In the genomic region with DNA sequence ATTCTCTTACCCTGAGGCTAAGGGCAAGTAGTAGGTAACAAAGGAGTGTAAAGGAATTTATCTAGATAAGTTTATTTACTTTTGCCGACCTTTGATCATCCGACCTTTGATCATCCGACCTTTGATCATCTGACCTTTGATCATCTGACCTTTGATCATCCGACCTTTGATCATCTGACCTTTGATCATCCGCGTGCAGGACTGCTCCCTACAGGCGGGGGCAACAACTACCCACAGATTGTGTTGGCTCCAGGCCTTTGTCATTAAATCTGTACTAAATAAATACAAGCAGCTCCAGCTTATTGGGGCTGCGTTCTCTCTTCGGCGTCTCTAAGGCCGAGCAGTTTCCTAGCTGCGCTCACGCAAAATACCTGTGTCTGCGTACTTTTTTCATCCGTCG, we compare ENCODE assay signal across 17 cellular contexts. TPM values are rescaled to one million over a fixed set of nuclear protein-coding genes. Genes with fewer than 3 reads are reported as not detected.
A peak's percentile ranks its signal among the peaks of the same experiment; 100 is the strongest.
DNase-seq lines count a peak whose midpoint lies in the region; ATAC-seq, FAIRE-seq and TF ChIP-seq lines count a peak whose summit lies in the region.
"Had no signal": no experiment of that assay in that cellular context is flagged by ENCODE, and none has a peak within 500 bp of the region (broad histone marks: within the 10 kb centered on the region; RNA-seq: fewer than 3 reads in every experiment).

No MANE protein-coding gene starts in this region.

- H3K36me3 Mint-ChIP-seq in CD4-positive, alpha-beta T cell (ENCODE audit: low read depth) = peaks cover 95% of the 10 kb centered on the region

- ATAC-seq in HepG2 (no peak), right lobe of liver (no peak), K562 (no peak), left colon (peak; percentile 22), HG03439 (IDR thresholded peaks at IDR 0.05; ENCODE audit: unreplicated experiment) (no peak)
- ATAC-seq in CD4-positive, alpha-beta T cell (ENCODE audit: poor library complexity) = no peak

- H3K4me2 ChIP-seq in HepG2 (ENCODE audit: low read depth, low read length) (no peak overlapping the region), K562 (ENCODE audit: insufficient read depth, low read length) (no peak overlapping the region)

- no peaks in the 10 kb centered on the region for H3K9me3 Mint-ChIP-seq in CD4-positive, alpha-beta T cell
- H3K9me3 Mint-ChIP-seq: CD4-positive, alpha-beta memory T cell had no signal

- H3K36me3 ChIP-seq in HepG2 (replicated peaks in 1 of 2; ENCODE audit: control insufficient read depth in 1 of 2, insufficient read depth in 2 of 2, low read length in 2 of 2) = peaks cover 22 to 66% of the 10 kb centered on the region in 2 experiments
- H3K36me3 ChIP-seq in right lobe of liver = peaks cover 0 to 36% (median 13%) of the 10 kb centered on the region in 4 donors
- peaks cover 72% of the 10 kb centered on the region for H3K36me3 ChIP-seq in K562 (ENCODE audit: control insufficient read depth, insufficient read depth, low read length)

- H3K27me3 ChIP-seq in HepG2 (ENCODE audit: control insufficient read depth in 1 of 2, insufficient read depth in 2 of 2, low read length in 2 of 2) (no peaks in the 10 kb centered on the region), right lobe of liver (no peaks in the 10 kb centered on the region), K562 (ENCODE audit: control insufficient read depth in 2 of 2, insufficient read depth in 2 of 2, low read length in 2 of 2) (no peaks in the 10 kb centered on the region)
- H3K27me3 ChIP-seq in CD4-positive, alpha-beta T cell (ENCODE audit: control insufficient read depth, insufficient read depth, low read length) = no peaks in the 10 kb centered on the region

- no peaks in the 10 kb centered on the region for H3K9me1 ChIP-seq in K562 (ENCODE audit: control insufficient read depth, insufficient read depth, low read length)

- H3K4me1 ChIP-seq in HepG2 (ENCODE audit: insufficient read depth, low read length) (no peaks in the 10 kb centered on the region), right lobe of liver (peaks cover 0 to 6% (median 0%) of the 10 kb centered on the region in 4 donors), K562 (replicated peaks in 1 of 2; ENCODE audit: control insufficient read depth in 2 of 2, insufficient read depth in 2 of 2, low read length in 2 of 2) (no peaks in the 10 kb centered on the region)

- no peak for TF ChIP-seq EP300 in HepG2 (IDR thresholded peaks at IDR 0.05; ENCODE audit: low read depth in 2 of 2, low read length in 2 of 2)
- no peak for TF ChIP-seq EP300 in HepG2 (CRISPR knock-in tag; IDR thresholded peaks at IDR 0.05; ENCODE audit: borderline replicate concordance)
- no peak for TF ChIP-seq EP300 in K562 (IDR thresholded peaks at IDR 0.05; ENCODE audit: low read length)

- TF ChIP-seq RAD21 in HepG2 (CRISPR knock-in tag; IDR thresholded peaks at IDR 0.05) (no peak), K562 (CRISPR knock-in tag; conservative IDR thresholded peaks at IDR 0.05 in 1 of 2, IDR thresholded peaks at IDR 0.05 in 1 of 2) (no peak)

- intact Hi-C loops in HepG2 (cut with micrococcal nuclease; ENCODE audit: unreplicated experiment) = no loop called here
- intact Hi-C loops in right lobe of liver (cut with DNase I) = no loop called here
- intact Hi-C loops in K562 (cut with micrococcal nuclease) = no loop called here
- intact Hi-C loops in left colon (cut with DNase I, micrococcal nuclease) = no loop called here
- intact Hi-C loops in CD4-positive, alpha-beta T cell (cut with DNase I, micrococcal nuclease) = no loop called here

- H2AFZ ChIP-seq in HepG2 (ENCODE audit: low read length) (no peak overlapping the region), K562 (ENCODE audit: low read depth, low read length) (no peak overlapping the region)

- no peaks in the 10 kb centered on the region; the same call in 1 of the 2 replicates for H4K20me1 ChIP-seq in HepG2 (ENCODE audit: insufficient read depth, low read length)
- no peaks in the 10 kb centered on the region for H4K20me1 ChIP-seq in K562 (replicated peaks; ENCODE audit: control insufficient read depth, insufficient read depth, low read length)

- H3K27ac ChIP-seq in HepG2 (ENCODE audit: extremely low read length, insufficient read depth, low read length) (no peak overlapping the region), right lobe of liver (no peak overlapping the region), K562 (ENCODE audit: extremely low read depth, low read depth, low read length) (no peak overlapping the region)
- H3K27ac ChIP-seq in CD4-positive, alpha-beta T cell (ENCODE audit: low read depth, low read length) = no peak overlapping the region
- H3K27ac ChIP-seq: HL-60 had no signal

- H3K9ac ChIP-seq in HepG2 (ENCODE audit: insufficient read depth, low read depth, low read length) (no peak overlapping the region), K562 (ENCODE audit: insufficient read depth in 1 of 2, low read depth in 2 of 2, low read length in 2 of 2) (no peak overlapping the region)

- H3K4me3 ChIP-seq in HepG2 (replicated peaks in 1 of 3; ENCODE audit: insufficient read depth in 1 of 3, low read depth in 2 of 3, low read length in 3 of 3) = no peak overlapping the region
- no peak overlapping the region for H3K4me3 ChIP-seq in right lobe of liver
- H3K4me3 ChIP-seq in K562 = no peak overlapping the region

- H3K79me2 ChIP-seq in HepG2 (ENCODE audit: insufficient read depth, low read length) = no peaks in the 10 kb centered on the region
- H3K79me2 ChIP-seq in K562 (ENCODE audit: control insufficient read depth, insufficient read depth, low read length) = no peaks in the 10 kb centered on the region

- TF ChIP-seq POLR2A in HepG2 (IDR thresholded peaks at IDR 0.05; ENCODE audit: insufficient read depth in 1 of 2, low read depth in 2 of 2, low read length in 2 of 2) = no peak
- no peak for TF ChIP-seq POLR2A in right lobe of liver (IDR thresholded peaks at IDR 0.05)
- TF ChIP-seq POLR2A in K562 (conservative IDR thresholded peaks at IDR 0.05) = no peak

- H3K4me3 Mint-ChIP-seq in CD4-positive, alpha-beta T cell = no peak overlapping the region
- H3K4me3 Mint-ChIP-seq: B cell; CD4-positive, alpha-beta memory T cell had no signal

- POLR2A ChIA-PET in HepG2 (lab: Yijun Ruan, JAX) (interaction anchor here (2.3 kb wide), 1 partner anchor 56 kb away, joined by 7 read pairs; a partner anchor contains a TSS), K562 (lab: Yijun Ruan, JAX) (interaction anchor here (0.9 to 1.1 kb wide), 3 partner anchors 10 to 69 kb away, joined by 3 read pairs; no protein-coding TSS in a partner anchor)
- POLR2A ChIA-PET in CD4-positive, alpha-beta T cell (lab: Charles Lee) = no interaction called here

- CTCF ChIA-PET in HepG2 (lab: Yijun Ruan, JAX; ENCODE audit: low intra/inter-chr PET ratio, low total read pairs) = no interaction called here
- CTCF ChIA-PET in K562 (lab: Yijun Ruan, JAX; ENCODE audit: low intra/inter-chr PET ratio) = no interaction called here
- CTCF ChIA-PET in CD4-positive, alpha-beta T cell (lab: Charles Lee) = no interaction called here

- 90% methylated on average over 16 of the region's 16 CpGs for WGBS in HepG2 (ENCODE audit: low lambda C conversion rate)
- 74% methylated on average over 9 of the region's 16 CpGs for WGBS in right lobe of liver (ENCODE audit: insufficient coverage, low coverage, low lambda C conversion rate, missing lambda C conversion rate)
- WGBS in K562 (ENCODE audit: insufficient coverage, low coverage, missing lambda C conversion rate) = 91% methylated on average over 16 of the region's 16 CpGs

- no peaks in the 10 kb centered on the region for H3K27me3 Mint-ChIP-seq in CD4-positive, alpha-beta T cell
- H3K27me3 Mint-ChIP-seq: B cell; CD4-positive, alpha-beta memory T cell had no signal

- FAIRE-seq in HepG2 (lab: Jason Lieb, UNC) (no peak), K562 (lab: Jason Lieb, UNC) (no peak)
- FAIRE-seq: G401.6, GM12892, H54 had no signal

- no peak overlapping the region for H3K27ac Mint-ChIP-seq in CD4-positive, alpha-beta T cell
- H3K27ac Mint-ChIP-seq: B cell had no signal

- TF ChIP-seq CTCF in HepG2 (CRISPR knock-in tag; IDR thresholded peaks at IDR 0.05) (no peak), right lobe of liver (IDR thresholded peaks at IDR 0.05) (no peak), K562 (IDR thresholded peaks at IDR 0.05 in 2 of 3, conservative IDR thresholded peaks at IDR 0.05 in 1 of 3; ENCODE audit: insufficient read depth in 2 of 3, low read depth in 1 of 3, low read length in 3 of 3) (0 out of 6 replicates have a peak, but pooled peaks of 1 of the 3 experiments have one; percentile 10)
- TF ChIP-seq CTCF in CD4-positive, alpha-beta T cell (IDR thresholded peaks at IDR 0.05) = no peak

- BruUV-seq in HepG2 (replicated peaks; lab: Mats Ljungman, UMichigan) = no TSS peak
- BruUV-seq in K562 (replicated peaks; lab: Mats Ljungman, UMichigan) = no TSS peak

- in situ Hi-C loops in HepG2 (cut with HindIII; ENCODE audit: extremely low pct_ligation_motif_present, low pct_unique_long_range_greater_than_20kb) (no loop called here), K562 (cut with MboI) (no loop called here)

- 0 out of 2 replicates have a peak, but pooled peaks cover 4% of the 10 kb centered on the region for H3K9me3 ChIP-seq in HepG2 (ENCODE audit: low read length)
- H3K9me3 ChIP-seq in right lobe of liver = no peaks in the 10 kb centered on the region
- H3K9me3 ChIP-seq in K562 (replicated peaks; ENCODE audit: control insufficient read depth, insufficient read depth, low read depth, low read length) = no peaks in the 10 kb centered on the region
- H3K9me3 ChIP-seq in CD4-positive, alpha-beta T cell (ENCODE audit: control insufficient read depth, low read length) = no peaks in the 10 kb centered on the region

- DNase-seq in HepG2 (ENCODE audit: low spot score) (no peak), right lobe of liver (no peak), K562 (ENCODE audit: extremely low read depth in 1 of 4, low spot score in 3 of 4) (no peak), left colon (no peak), NCI-H2107 treated with DMSO at 0.1 percent for 48 hours (lab: John Stamatoyannopoulos, UW; ENCODE audit: unreplicated experiment) (no peak)
- no peak for DNase-seq in CD4-positive, alpha-beta T cell
- DNase-seq: C1 segment of cervical spinal cord; CD4-positive, alpha-beta memory T cell; DMS79 treated with DMSO at 0.1 percent for 48 hours; EL; KG1 had no signal

- H3K4me1 Mint-ChIP-seq in CD4-positive, alpha-beta T cell (ENCODE audit: low read depth) = no peaks in the 10 kb centered on the region
- H3K4me1 Mint-ChIP-seq: B cell had no signal

RNA-seq across cellular contexts. Expression of a gene that starts 56.6 kb away (rescaled TPM):
- total RNA-seq in HepG2 (2016; rRNA removed; fragmentation: Illumina TruSeq; extraction: Trizol) (133 and 144 TPM in 2 replicates), right lobe of liver (10 to 100 TPM; 41.8 to 65.8 (median 61.5) TPM), K562 (2014; rRNA removed) (87.9 and 98.8 TPM in 2 replicates), K562 (2014; rRNA removed; fragmentation: Illumina TruSeq; extraction: Trizol) (155 and 159 TPM in 2 replicates), K562 (2015; rRNA removed; fragmentation: Illumina TruSeq; extraction: Trizol) (151 and 165 TPM in 2 replicates), K562 (2021) (73.8 and 79.5 TPM in 2 replicates), left colon (10 to 100 TPM; 75.5 to 76.7 TPM)
- 144 and 165 TPM in 2 replicates for total RNA-seq in HepG2 (2016; cell fraction: cytosol; rRNA removed; fragmentation: Illumina TruSeq; extraction: Trizol; ENCODE audit: low read depth)
- total RNA-seq in HepG2 (2016; cell fraction: insoluble cytoplasmic fraction; rRNA removed; fragmentation: Illumina TruSeq; extraction: Trizol) = 136 and 142 TPM in 2 replicates
- total RNA-seq in HepG2 (2016; cell fraction: membrane; rRNA removed; fragmentation: Illumina TruSeq; extraction: Trizol) = 69.6 and 88.9 TPM in 2 replicates
- 338 and 339 TPM in 2 replicates for total RNA-seq in HepG2 (2016; cell fraction: nucleus; rRNA removed; fragmentation: Illumina TruSeq; extraction: Trizol)
- polyA plus RNA-seq in HepG2 (2011; rRNA removed) (79.8 and 92.7 TPM in 2 replicates), K562 (2011; rRNA removed) (67.2 and 110 TPM in 2 replicates), K562 (2014; fragmentation: Illumina TruSeq; extraction: Trizol) (71.8 and 113 TPM in 2 replicates), K562 (2014; fragmentation: Nextera tagmentation; extraction: Ambion mirVana) (10 to 100 TPM; 53.3 to 57.6 TPM), K562 (2014; rRNA removed) (79.3 and 82.5 TPM in 2 replicates)
- 30.4 and 44.2 TPM in 2 replicates for polyA plus RNA-seq in HepG2 (2011; cell fraction: cytosol; rRNA removed)
- polyA plus RNA-seq in HepG2 (2011; cell fraction: nucleus; rRNA removed) = 156 and 178 TPM in 2 replicates
- polyA plus RNA-seq in HepG2 (2012) = 94.6 and 110 TPM in 2 replicates
- polyA plus RNA-seq in HepG2 (2016; cell fraction: cytosol; fragmentation: Illumina TruSeq; extraction: Trizol; ENCODE audit: low read depth) = 8.2 and 8.9 TPM in 2 replicates
- 88.5 and 93.4 TPM in 2 replicates for polyA plus RNA-seq in HepG2 (2016; cell fraction: insoluble cytoplasmic fraction; fragmentation: Illumina TruSeq; extraction: Trizol; ENCODE audit: low read depth)
- polyA plus RNA-seq in HepG2 (2016; cell fraction: membrane; fragmentation: Illumina TruSeq; extraction: Trizol; ENCODE audit: low read depth) = 13.9 and 16.6 TPM in 2 replicates
- 235 and 243 TPM in 2 replicates for polyA plus RNA-seq in HepG2 (2016; cell fraction: nucleus; fragmentation: Illumina TruSeq; extraction: Trizol; ENCODE audit: insufficient read depth, low read depth)
- polyA minus RNA-seq in HepG2 (2011; rRNA and poly(A)+ RNA removed; ENCODE audit: low replicate concordance) = 88.0 and 129 TPM in 2 replicates
- 77.1 and 94.9 TPM in 2 replicates for polyA minus RNA-seq in HepG2 (2011; cell fraction: cytosol; rRNA and poly(A)+ RNA removed)
- 881 and 997 TPM in 2 replicates for polyA minus RNA-seq in HepG2 (2011; cell fraction: nucleus; rRNA and poly(A)+ RNA removed)
- 174 and 623 TPM in 2 replicates for total RNA-seq in K562 (2011; cell fraction: chromatin; rRNA removed; ENCODE audit: low replicate concordance)
- 72.9 and 101 TPM in 2 replicates for total RNA-seq in K562 (2011; cell fraction: nucleolus; rRNA removed)
- 171 and 220 TPM in 2 replicates for total RNA-seq in K562 (2011; cell fraction: nucleoplasm; rRNA removed)
- 23.5 and 29.3 TPM in 2 replicates for polyA plus RNA-seq in K562 (2011; cell fraction: cytosol; rRNA removed)
- polyA plus RNA-seq in K562 (2011; cell fraction: nucleus; rRNA removed) = 130 and 153 TPM in 2 replicates
- polyA plus RNA-seq in K562 (2012) = 78.1 and 79.2 TPM in 2 replicates
- 305 and 364 TPM in 2 replicates for polyA minus RNA-seq in K562 (2011; rRNA and poly(A)+ RNA removed)
- 49.1 and 83.5 TPM in 2 replicates for polyA minus RNA-seq in K562 (2011; cell fraction: cytosol; rRNA and poly(A)+ RNA removed)
- 224 and 279 TPM in 2 replicates for polyA minus RNA-seq in K562 (2011; cell fraction: nucleus; rRNA and poly(A)+ RNA removed)
- 10 to 100 TPM; 77.8 to 86.4 TPM for total RNA-seq in CD4-positive, alpha-beta T cell
